Comparison of ENCODE assay signal across 25 cellular contexts in genomic region chr10:84765656-84766055, GRCh38.
"Had no signal": no experiment of that assay in that cellular context is flagged by ENCODE, and none has a peak within 500 bp of the region (broad histone marks: within the 10 kb centered on the region; RNA-seq: fewer than 3 reads in every experiment).

No MANE protein-coding gene starts in this region.

- H3K4me1 ChIP-seq: body of pancreas, esophagus squamous epithelium, gastroesophageal sphincter had no signal

- H3K27ac ChIP-seq: body of pancreas, epithelial cell of prostate, esophagus squamous epithelium, gastroesophageal sphincter had no signal

- H3K36me3 ChIP-seq: esophagus squamous epithelium, gastroesophageal sphincter had no signal

- H3K4me3 ChIP-seq: body of pancreas, esophagus squamous epithelium, gastroesophageal sphincter had no signal

- DNase-seq: activated CD4-positive, alpha-beta memory T cell treated with anti-CD3 and anti-CD28 coated beads, Interleukin-2, amount 10 ng/mL, durations not matched to agents 7 days and 5 days; activated CD4-positive, alpha-beta T cell treated with anti-CD3 and anti-CD28 coated beads for 36 hours; activated CD4-positive, alpha-beta T cell treated with anti-CD3 and anti-CD28 coated beads, Interleukin-2, amount 10 ng/mL, durations not matched to agents 7 days and 5 days; activated CD4-positive, alpha-beta T cell treated with anti-CD3 and anti-CD28 coated beads, Interleukin-2, amount 50 U/mL, for 4 hours; activated CD4-positive, CD25-positive, alpha-beta regulatory T cell; activated CD4-positive, CD25-positive, alpha-beta regulatory T cell treated with anti-CD3 and anti-CD28 coated beads, Interleukin-2, amount 50 U/mL, for 72 hours; activated CD8-positive, alpha-beta memory T cell treated with anti-CD3 and anti-CD28 coated beads, Interleukin-2, amount 50 U/mL, for 48 hours; activated effector memory CD4-positive, alpha-beta T cell treated with Interleukin-2 at 50 U/mL for 16 hours; activated gamma-delta T cell treated with Interleukin-2 at 50 U/mL for 16 hours; activated naive CD4-positive, alpha-beta T cell treated with anti-CD3 and anti-CD28 coated beads, Interleukin-2, amount 50 U/mL, for 16 hours; activated naive CD4-positive, alpha-beta T cell treated with Interleukin-2 at 50 U/mL for 16 hours; activated T-cell treated with anti-CD3 and anti-CD28 coated beads for 4 hours; activated T-cell treated with anti-CD3 and anti-CD28 coated beads, Interleukin-2, amount 50 U/mL, for 4 hours; amniotic stem cell; aorta; body of pancreas; caudate nucleus; cortex of kidney; effector CD8-positive, alpha-beta T cell; esophagus squamous epithelium; foreskin melanocyte; T-helper 2 cell had no signal

- ATAC-seq: activated CD4-positive, alpha-beta T cell treated with anti-CD3 and anti-CD28 coated beads for 36 hours; activated T-cell treated with anti-CD3 and anti-CD28 coated beads, Interleukin-2, amount 50 U/mL, for 4 hours; activated T-helper 17 cell treated with anti-CD3 and anti-CD28 coated beads, Interleukin-2, amount 50 U/mL, for 72 hours; body of pancreas; gastroesophageal sphincter had no signal

- H3K9me3 ChIP-seq: body of pancreas, esophagus squamous epithelium, gastroesophageal sphincter had no signal

- H3K27me3 ChIP-seq: body of pancreas, esophagus squamous epithelium had no signal
